Comparison of ENCODE assay signal across 6 cellular contexts in genomic region chr17:20505333-20505732, GRCh38. TPM values are rescaled to one million over a fixed set of nuclear protein-coding genes. Genes with fewer than 3 reads are reported as not detected.
"Had no signal": no experiment of that assay in that cellular context is flagged by ENCODE, and none has a peak within 500 bp of the region (broad histone marks: within the 10 kb centered on the region; RNA-seq: fewer than 3 reads in every experiment).

No MANE protein-coding gene starts in this region.

RNA-seq across cellular contexts. Expression of gene LGALS9B, which starts 38.0 kb away (rescaled TPM):
- total RNA-seq: GM23248, H1, H4, H7, H9, HFFc6 had no signal
- polyA plus RNA-seq: GM23248, H1 had no signal
